9 cellular contexts compared by ENCODE assay signal in the genomic region with DNA sequence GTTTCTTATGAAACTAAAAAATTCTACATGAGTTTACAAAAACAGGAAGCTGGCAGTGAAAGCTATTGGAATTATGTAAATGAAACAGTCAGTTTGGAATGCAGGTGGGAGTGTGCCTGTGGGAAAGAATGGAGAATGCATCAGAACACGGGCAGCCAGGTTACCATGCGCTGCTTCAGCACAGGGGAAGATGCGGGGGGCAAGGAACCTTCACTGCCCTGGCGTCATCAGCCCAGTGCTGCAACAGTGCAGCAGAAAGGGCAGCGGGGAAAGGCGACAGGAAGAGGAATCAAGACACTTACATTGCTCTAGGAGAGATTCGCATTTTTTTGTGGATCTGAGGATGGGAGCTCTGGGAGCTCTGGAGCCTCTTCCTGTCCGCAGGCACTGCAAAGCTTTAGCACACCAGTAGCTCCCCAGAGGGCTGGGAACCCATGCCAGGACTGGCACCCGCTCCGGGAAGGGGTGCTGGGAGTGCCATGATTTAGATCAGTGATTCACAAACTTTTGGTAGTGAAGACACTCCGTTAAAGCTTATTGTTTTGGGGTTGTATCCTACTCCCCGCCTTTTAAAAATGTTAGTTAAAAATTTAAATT.
A peak's percentile ranks its signal among the peaks of the same experiment; 100 is the strongest.
DNase-seq lines count a peak whose midpoint lies in the region; ATAC-seq and TF ChIP-seq lines count a peak whose summit lies in the region.
"Had no signal": no experiment of that assay in that cellular context is flagged by ENCODE, and none has a peak within 500 bp of the region (broad histone marks: within the 10 kb centered on the region; RNA-seq: fewer than 3 reads in every experiment).

No MANE protein-coding gene starts in this region.

- peaks cover 14% of the 10 kb centered on the region; the same call in 1 of the 2 replicates for H3K9me3 ChIP-seq in OCI-LY7 (ENCODE audit: low read length)

- POLR2A ChIA-PET in activated CD4-positive, alpha-beta T cell treated with anti-CD3 and anti-CD28 coated beads, Interleukin-2, amount 10 ng/mL, durations not matched to agents 7 days and 5 days (lab: Charles Lee): interaction anchor here (0.6 kb wide), 2 partner anchors 13 to 384 kb away, joined by 4 read pairs; no protein-coding TSS in a partner anchor
- POLR2A ChIA-PET in OCI-LY7 (lab: Charles Lee): interaction anchor here (0.6 to 1.2 kb wide), 3 partner anchors 9 to 769 kb away, joined by 3 to 4 read pairs (median 4); no protein-coding TSS in a partner anchor

- H3K36me3 ChIP-seq in OCI-LY7 (ENCODE audit: insufficient read depth, low read length): no peaks in the 10 kb centered on the region

- H3K79me2 ChIP-seq in OCI-LY7 (ENCODE audit: insufficient read depth, low read depth, low read length): no peaks in the 10 kb centered on the region

- H3K9me2 ChIP-seq in OCI-LY7 (ENCODE audit: insufficient read depth, low read length): no peaks in the 10 kb centered on the region

- intact Hi-C loops in OCI-LY7 (cut with micrococcal nuclease; ENCODE audit: unreplicated experiment): no loop called here
- intact Hi-C loops in dendritic cell treated with granulocyte-macrophage colony-stimulating factor and Interleukin-4, amounts not matched to agents 40 ng/mL and 50 ng/mL, for 4 days (cut with micrococcal nuclease): no loop called here

- BruUV-seq in OCI-LY7 (replicated peaks; lab: Mats Ljungman, UMichigan): no TSS peak

- H3K4me2 ChIP-seq in OCI-LY7 (ENCODE audit: low read length): 0 out of 2 replicates have a peak overlapping the region, but pooled peaks have one; percentile 28

- peaks cover 5% of the 10 kb centered on the region for H3K9me3 Mint-ChIP-seq in activated CD4-positive, alpha-beta T cell treated with anti-CD3 and anti-CD28 coated beads, Interleukin-2, amount 10 ng/mL, durations not matched to agents 7 days and 5 days
- no peaks in the 10 kb centered on the region for H3K9me3 Mint-ChIP-seq in dendritic cell treated with granulocyte-macrophage colony-stimulating factor and Interleukin-4, amounts not matched to agents 40 ng/mL and 50 ng/mL, for 4 days
- peaks cover 6% of the 10 kb centered on the region for H3K9me3 Mint-ChIP-seq in nephron

- peak overlapping the region; percentile 84 for H2AFZ ChIP-seq in OCI-LY7 (ENCODE audit: low read length)

- TF ChIP-seq CTCF in OCI-LY7 (conservative IDR thresholded peaks at IDR 0.05; ENCODE audit: low read length) (no peak), nephron (IDR thresholded peaks at IDR 0.05; ENCODE audit: unreplicated experiment in 3 of 3) (no peak)

- H3K4me3 ChIP-seq in OCI-LY7 (ENCODE audit: low read depth, low read length, poor library complexity, severe bottlenecking): no peak overlapping the region

- no peak for ATAC-seq in HG03565 (IDR thresholded peaks at IDR 0.05; ENCODE audit: unreplicated experiment)

- H3K36me3 Mint-ChIP-seq in activated CD4-positive, alpha-beta T cell treated with anti-CD3 and anti-CD28 coated beads, Interleukin-2, amount 10 ng/mL, durations not matched to agents 7 days and 5 days (ENCODE audit: low read depth): peaks cover 9% of the 10 kb centered on the region
- peaks cover 5% of the 10 kb centered on the region for H3K36me3 Mint-ChIP-seq in dendritic cell treated with granulocyte-macrophage colony-stimulating factor and Interleukin-4, amounts not matched to agents 40 ng/mL and 50 ng/mL, for 4 days (ENCODE audit: low read depth)
- peaks cover 9% of the 10 kb centered on the region for H3K36me3 Mint-ChIP-seq in nephron (ENCODE audit: low read depth)

- no peaks in the 10 kb centered on the region for H4K20me1 ChIP-seq in OCI-LY7 (ENCODE audit: insufficient read depth, low read length)

- no peaks in the 10 kb centered on the region for H3K27me3 Mint-ChIP-seq in activated CD4-positive, alpha-beta T cell treated with anti-CD3 and anti-CD28 coated beads, Interleukin-2, amount 10 ng/mL, durations not matched to agents 7 days and 5 days
- no peaks in the 10 kb centered on the region for H3K27me3 Mint-ChIP-seq in dendritic cell treated with granulocyte-macrophage colony-stimulating factor and Interleukin-4, amounts not matched to agents 40 ng/mL and 50 ng/mL, for 4 days
- no peaks in the 10 kb centered on the region for H3K27me3 Mint-ChIP-seq in nephron (ENCODE audit: low read depth)

- peak overlapping the region; percentile 34 for H3K27ac ChIP-seq in OCI-LY7 (ENCODE audit: low read depth, low read length, poor library complexity, severe bottlenecking)
- H3K27ac ChIP-seq: C4-2B had no signal

- CTCF ChIA-PET in activated CD4-positive, alpha-beta T cell treated with anti-CD3 and anti-CD28 coated beads, Interleukin-2, amount 10 ng/mL, durations not matched to agents 7 days and 5 days (lab: Charles Lee): interaction anchor here (0.5 to 1.8 kb wide), 5 partner anchors 8 to 361 kb away, joined by 3 to 14 read pairs (median 3); no protein-coding TSS in a partner anchor
- CTCF ChIA-PET in OCI-LY7 (lab: Charles Lee; ENCODE audit: unreplicated experiment): interaction anchor here (0.6 to 0.8 kb wide), 3 partner anchors 14 to 353 kb away, joined by 3 read pairs; no protein-coding TSS in a partner anchor

- peaks cover 72% of the 10 kb centered on the region for H3K4me1 Mint-ChIP-seq in activated CD4-positive, alpha-beta T cell treated with anti-CD3 and anti-CD28 coated beads, Interleukin-2, amount 10 ng/mL, durations not matched to agents 7 days and 5 days
- peaks cover 91% of the 10 kb centered on the region for H3K4me1 Mint-ChIP-seq in dendritic cell treated with granulocyte-macrophage colony-stimulating factor and Interleukin-4, amounts not matched to agents 40 ng/mL and 50 ng/mL, for 4 days (ENCODE audit: low read depth)
- H3K4me1 Mint-ChIP-seq in nephron: peaks cover 42% of the 10 kb centered on the region

- peak overlapping the region; percentile 6 for H3K4me3 Mint-ChIP-seq in activated CD4-positive, alpha-beta T cell treated with anti-CD3 and anti-CD28 coated beads, Interleukin-2, amount 10 ng/mL, durations not matched to agents 7 days and 5 days
- peak overlapping the region; percentile 67 for H3K4me3 Mint-ChIP-seq in dendritic cell treated with granulocyte-macrophage colony-stimulating factor and Interleukin-4, amounts not matched to agents 40 ng/mL and 50 ng/mL, for 4 days
- H3K4me3 Mint-ChIP-seq in nephron: peak overlapping the region in 2 of 3 experiments; percentile 20 to 72

- peak overlapping the region; percentile 91 for H3K27ac Mint-ChIP-seq in activated CD4-positive, alpha-beta T cell treated with anti-CD3 and anti-CD28 coated beads, Interleukin-2, amount 10 ng/mL, durations not matched to agents 7 days and 5 days
- peak overlapping the region; percentile 88 for H3K27ac Mint-ChIP-seq in dendritic cell treated with granulocyte-macrophage colony-stimulating factor and Interleukin-4, amounts not matched to agents 40 ng/mL and 50 ng/mL, for 4 days
- peak overlapping the region; percentile 93 for H3K27ac Mint-ChIP-seq in nephron

- peak; percentile 10 for DNase-seq in activated CD4-positive, alpha-beta T cell treated with anti-CD3 and anti-CD28 coated beads, Interleukin-2, amount 10 ng/mL, durations not matched to agents 7 days and 5 days
- DNase-seq in activated CD4-positive, alpha-beta T cell treated with anti-CD3 and anti-CD28 coated beads for 1 hour: no peak
- DNase-seq in OCI-LY7 (ENCODE audit: low spot score): no peak
- no peak for DNase-seq in activated CD8-positive, alpha-beta memory T cell treated with anti-CD3 and anti-CD28 coated beads for 24 hours
- DNase-seq in NCI-H187 treated with DMSO at 0.1 percent for 48 hours (lab: John Stamatoyannopoulos, UW): no peak

- peaks cover 36% of the 10 kb centered on the region for H3K4me1 ChIP-seq in OCI-LY7 (ENCODE audit: insufficient read depth, low read length, poor library complexity, severe bottlenecking)

Comparison
In these comparisons a context has a peak if more than half of its experiments do, and no peak if none do; other contexts are left out.
1. H3K4me3 Mint-ChIP-seq: peak in every context shown above with its lines; median percentile 67 in dendritic cell treated with granulocyte-macrophage colony-stimulating factor and Interleukin-4, amounts not matched to agents 40 ng/mL and 50 ng/mL, for 4 days; 46 in nephron; 6 in activated CD4-positive, alpha-beta T cell treated with anti-CD3 and anti-CD28 coated beads, Interleukin-2, amount 10 ng/mL, durations not matched to agents 7 days and 5 days.